8 cellular contexts compared by ENCODE assay signal in the genomic region with DNA sequence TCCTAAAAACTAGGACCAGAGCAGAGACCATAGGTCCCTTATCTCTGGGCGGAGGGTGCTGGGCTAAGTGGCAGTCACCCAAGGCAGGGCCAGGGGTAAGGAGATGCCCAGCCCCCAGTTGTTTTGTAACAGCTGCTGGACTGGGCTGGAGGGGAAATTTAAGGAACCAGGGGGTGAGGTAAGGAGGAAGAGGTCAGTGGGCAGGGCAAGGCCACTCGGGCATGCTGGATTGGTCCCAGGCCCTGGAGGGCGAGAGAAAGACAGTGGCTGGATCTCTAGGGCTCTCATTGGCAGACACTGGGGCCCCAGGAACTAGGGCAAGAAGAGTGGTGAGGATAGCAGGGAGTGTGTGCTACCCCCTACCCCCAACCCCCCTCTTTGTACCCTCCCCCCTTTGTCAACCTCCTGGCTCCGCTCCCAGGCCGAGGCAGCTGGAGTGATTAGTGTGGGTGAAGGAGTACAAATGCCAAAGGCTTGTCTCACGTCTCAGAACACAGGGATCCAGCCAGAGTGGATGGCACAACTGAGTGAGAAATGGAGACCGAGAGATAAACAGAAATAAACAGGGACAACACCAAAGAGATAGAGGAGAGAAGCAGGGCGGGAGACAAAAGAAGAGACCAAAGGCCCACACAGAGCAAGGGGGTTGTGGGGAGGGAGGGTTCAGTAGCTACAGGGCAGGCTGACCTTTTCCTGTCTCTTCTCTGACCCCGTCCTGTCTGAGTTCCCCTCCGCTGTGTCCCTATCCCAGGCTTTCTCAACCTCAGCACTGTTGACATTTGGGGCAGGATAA.
DNase-seq lines count a peak whose midpoint lies in the region; ATAC-seq and TF ChIP-seq lines count a peak whose summit lies in the region.

No MANE protein-coding gene starts in this region.

- in situ Hi-C loops in astrocyte of the spinal cord (cut with HindIII; ENCODE audit: low sequenced_read_pairs), result no loop called here

- H3K27me3 ChIP-seq in layer of hippocampus (ENCODE audit: control insufficient read depth, insufficient read depth, low read length), result no peaks in the 10 kb centered on the region
- H3K27me3 ChIP-seq in subcutaneous abdominal adipose tissue (ENCODE audit: control insufficient read depth in 5 of 5, insufficient read depth in 4 of 5, low read length in 5 of 5), result no peaks in the 10 kb centered on the region

- DNase-seq in MV-4-11 (lab: John Stamatoyannopoulos, UW) (peak; percentile 67), astrocyte of the spinal cord (ENCODE audit: low read depth, low spot score) (peak; percentile 26), GM19238 (ENCODE audit: insufficient read length, low spot score) (no peak)
- no peak for DNase-seq in effector CD4-positive, alpha-beta T cell
- DNase-seq in activated CD8-positive, alpha-beta memory T cell treated with anti-CD3 and anti-CD28 coated beads, Interleukin-2, amount 50 U/mL, for 4 hours, result no peak

- peak overlapping the region; percentile 87 for H3K27ac ChIP-seq in layer of hippocampus (ENCODE audit: low read depth, low read length)
- peak overlapping the region; percentile 88 for H3K27ac ChIP-seq in subcutaneous abdominal adipose tissue (ENCODE audit: low read depth, low read length)

- no peak for ATAC-seq in GM18907 (IDR thresholded peaks at IDR 0.05; ENCODE audit: unreplicated experiment)

- peaks cover 1 to 49% (median 35%) of the 10 kb centered on the region in 5 donors for H3K4me1 ChIP-seq in subcutaneous abdominal adipose tissue (ENCODE audit: control insufficient read depth in 5 of 5, insufficient read depth in 5 of 5, low read length in 5 of 5)

- no peaks in the 10 kb centered on the region for H3K36me3 ChIP-seq in subcutaneous abdominal adipose tissue (ENCODE audit: control insufficient read depth in 5 of 5, insufficient read depth in 5 of 5, low read length in 5 of 5)

- H3K4me3 ChIP-seq in astrocyte of the spinal cord (ENCODE audit: low read depth, low read length) (no peak overlapping the region), subcutaneous abdominal adipose tissue (ENCODE audit: low read depth in 1 of 5, low read length in 5 of 5) (no peak overlapping the region)

- TF ChIP-seq CTCF in astrocyte of the spinal cord (IDR thresholded peaks at IDR 0.05; ENCODE audit: low read depth, low read length), result no peak

- peak overlapping the region in 4 of 5 donors; percentile 12 to 73 (median 38) for H3K9ac ChIP-seq in subcutaneous abdominal adipose tissue (ENCODE audit: low read length in 5 of 5)

- no peaks in the 10 kb centered on the region for H3K9me3 ChIP-seq in subcutaneous abdominal adipose tissue (ENCODE audit: control insufficient read depth in 5 of 5, low read length in 5 of 5)

Comparison
In these comparisons a context has a peak if more than half of its experiments do, and no peak if none do; other contexts are left out.
1. DNase-seq: peak in MV-4-11 (single experiment) and astrocyte of the spinal cord (single experiment); none in effector CD4-positive, alpha-beta T cell (single experiment), GM19238 (single experiment) and activated CD8-positive, alpha-beta memory T cell treated with anti-CD3 and anti-CD28 coated beads, Interleukin-2, amount 50 U/mL, for 4 hours (single experiment).